Comparison of ENCODE assay signal across 8 cellular contexts in genomic region chrX:150694738-150695410, GRCh38. TPM values are rescaled to one million over a fixed set of nuclear protein-coding genes. Genes with fewer than 3 reads are reported as not detected.
DNase-seq lines count a peak whose midpoint lies in the region; ATAC-seq and TF ChIP-seq lines count a peak whose summit lies in the region.

No MANE protein-coding gene starts in this region.

- no peak overlapping the region for H2BK5ac ChIP-seq in mesenchymal stem cell (ENCODE audit: low read depth, low read length, poor library complexity, severe bottlenecking)

- H2AFZ ChIP-seq in mesenchymal stem cell (ENCODE audit: low read depth, low read length): no peak overlapping the region

- H2BK12ac ChIP-seq in mesenchymal stem cell (ENCODE audit: low read length in 2 of 2): no peak overlapping the region

- H3K4me2 ChIP-seq in mesenchymal stem cell (ENCODE audit: low read length, poor library complexity, severe bottlenecking): no peak overlapping the region

- H3K36me3 ChIP-seq in GM06990 (ENCODE audit: control insufficient read depth, insufficient read depth, low read length) (no peaks in the 10 kb centered on the region), mesenchymal stem cell (ENCODE audit: control insufficient read depth in 1 of 2, insufficient read depth in 2 of 2, low read depth in 1 of 2, low read length in 2 of 2) (peaks cover 0 to 3% of the 10 kb centered on the region in 2 experiments)

- no peak overlapping the region for H2BK120ac ChIP-seq in mesenchymal stem cell (ENCODE audit: low read depth, low read length)

- peaks cover 25% of the 10 kb centered on the region for H3K9me3 ChIP-seq in mesenchymal stem cell (ENCODE audit: control insufficient read depth, low read length)

- no peak overlapping the region for H2AK5ac ChIP-seq in mesenchymal stem cell (ENCODE audit: low read length, severe bottlenecking)

- TF ChIP-seq CTCF in GM06990 (IDR thresholded peaks at IDR 0.05; ENCODE audit: insufficient read depth, low read length, poor library complexity, severe bottlenecking): no peak

- DNase-seq in GM06990 (ENCODE audit: extremely low read depth, insufficient read length) (no peak), mesenchymal stem cell (no peak), NCI-H446 treated with DMSO at 0.1 percent for 48 hours (lab: John Stamatoyannopoulos, UW) (no peak), dermis blood vessel endothelial cell (no peak), ecto neural progenitor cell (ENCODE audit: low spot score) (no peak)
- DNase-seq in activated T-cell treated with anti-CD3 and anti-CD28 coated beads, Interleukin-2, amount 50 U/mL, for 48 hours: peak; percentile 58 to 63

- H3K27ac ChIP-seq in mesenchymal stem cell (ENCODE audit: low read length, poor library complexity, severe bottlenecking): peak overlapping the region; percentile 66

- 88% methylated on average over 5 of the region's 8 CpGs for WGBS in mesenchymal stem cell

- H3K14ac ChIP-seq in mesenchymal stem cell (ENCODE audit: low read length in 2 of 2): no peak overlapping the region

- H3K4me3 ChIP-seq in GM06990 (replicated peaks; ENCODE audit: low read depth, low read length) (peak overlapping the region; percentile 57), mesenchymal stem cell (ENCODE audit: insufficient read depth in 1 of 2, low read depth in 1 of 2, low read length in 2 of 2) (peak overlapping the region in 1 of 2 experiments; percentile 81)

- no peak overlapping the region for H4K91ac ChIP-seq in mesenchymal stem cell (ENCODE audit: low read length)

- peak overlapping the region; percentile 84 for H3K9ac ChIP-seq in mesenchymal stem cell (ENCODE audit: low read length)

- no peaks in the 10 kb centered on the region for H3K4me1 ChIP-seq in mesenchymal stem cell (ENCODE audit: control insufficient read depth, insufficient read depth, low read depth, low read length)

- H3K79me1 ChIP-seq in mesenchymal stem cell (replicated peaks; ENCODE audit: low read length, poor library complexity, severe bottlenecking): no peaks in the 10 kb centered on the region

- no peak overlapping the region for H2BK15ac ChIP-seq in mesenchymal stem cell (ENCODE audit: low read depth, poor library complexity, severe bottlenecking)

- H3K27me3 ChIP-seq in GM06990 (replicated peaks; ENCODE audit: control insufficient read depth, insufficient read depth, low read length): no peaks in the 10 kb centered on the region
- H3K27me3 ChIP-seq in mesenchymal stem cell (ENCODE audit: control insufficient read depth in 1 of 2, insufficient read depth in 1 of 2, low read length in 2 of 2): peaks cover 0 to 3% of the 10 kb centered on the region in 2 experiments

- no peak overlapping the region for H3K23ac ChIP-seq in mesenchymal stem cell (ENCODE audit: low read length in 2 of 2)

- peak; percentile 30 for ATAC-seq in HG03159 (IDR thresholded peaks at IDR 0.05; ENCODE audit: unreplicated experiment)
- no peak for ATAC-seq in HG03457 (IDR thresholded peaks at IDR 0.05; ENCODE audit: unreplicated experiment)

- H4K8ac ChIP-seq in mesenchymal stem cell (ENCODE audit: low read length): no peak overlapping the region

- no peak overlapping the region for H3K4ac ChIP-seq in mesenchymal stem cell (ENCODE audit: low read depth in 1 of 2, low read length in 2 of 2)

- no peak overlapping the region for H3K18ac ChIP-seq in mesenchymal stem cell (ENCODE audit: low read depth in 1 of 2, low read length in 2 of 2)

RNA-seq across cellular contexts. Expression of gene MTMR1, which starts 1.7 kb away (rescaled TPM):
- 14.3 TPM for polyA plus RNA-seq in mesenchymal stem cell (2013, experiment 1 of 2)
- polyA plus RNA-seq in mesenchymal stem cell (2013, experiment 2 of 2): 14.2 TPM
- 15.1 and 17.4 TPM in 2 replicates for total RNA-seq in dermis blood vessel endothelial cell

Comparison
In these comparisons a context has a peak if more than half of its experiments do, and no peak if none do; other contexts are left out.
1. DNase-seq: peak in activated T-cell treated with anti-CD3 and anti-CD28 coated beads, Interleukin-2, amount 50 U/mL, for 48 hours (2 of 2); none in GM06990 (single experiment), mesenchymal stem cell (single experiment), NCI-H446 treated with DMSO at 0.1 percent for 48 hours (single experiment), dermis blood vessel endothelial cell (single experiment) and ecto neural progenitor cell (single experiment).